ENCODE assay signal across 12 cellular contexts in the genomic region with DNA sequence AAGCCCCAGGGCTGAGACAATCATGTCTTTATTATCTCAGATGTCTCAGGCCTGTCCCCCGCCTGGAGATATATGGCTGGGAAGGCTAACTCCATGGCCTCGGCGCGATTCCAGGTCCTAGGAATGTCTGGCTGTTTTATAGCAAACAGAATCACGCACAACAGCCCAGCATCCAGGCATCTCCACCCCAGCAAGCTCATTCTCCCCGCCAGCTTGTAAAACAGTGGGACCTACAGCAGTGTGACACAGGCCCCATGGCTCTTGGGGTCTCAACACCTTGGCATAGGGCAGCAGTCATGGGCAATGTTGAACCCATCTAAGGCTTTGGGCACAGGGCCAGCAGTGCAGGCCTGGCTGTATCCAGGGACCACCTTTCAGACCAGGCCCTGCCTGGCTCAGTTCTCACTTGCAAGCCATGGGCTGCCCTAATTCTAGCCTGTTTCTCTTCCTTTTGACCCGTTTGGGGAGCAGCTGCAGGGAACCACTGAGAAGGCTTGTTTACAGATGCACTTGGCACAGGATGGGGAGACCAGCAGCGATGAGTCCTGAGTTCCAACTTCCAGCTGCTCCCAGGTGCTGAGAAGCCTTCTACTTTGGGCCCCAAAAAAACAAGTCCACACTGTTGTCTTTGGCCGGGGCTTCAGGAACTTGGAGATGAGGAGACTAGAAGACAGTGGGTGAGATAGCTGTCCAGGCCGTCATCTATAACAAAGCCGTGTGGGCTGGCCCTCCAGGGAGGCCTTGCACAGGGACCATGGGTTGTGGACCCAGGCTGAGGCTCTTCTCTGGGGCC. TPM values are rescaled to one million over a fixed set of nuclear protein-coding genes. Genes with fewer than 3 reads are reported as not detected.
DNase-seq lines count a peak whose midpoint lies in the region; ATAC-seq, FAIRE-seq and TF ChIP-seq lines count a peak whose summit lies in the region.
"Had no signal": no experiment of that assay in that cellular context is flagged by ENCODE, and none has a peak within 500 bp of the region (broad histone marks: within the 10 kb centered on the region; RNA-seq: fewer than 3 reads in every experiment).

No MANE protein-coding gene starts in this region.

- peaks cover 65% of the 10 kb centered on the region for H4K20me1 ChIP-seq in osteoblast (ENCODE audit: insufficient read depth, low read length)

- H3K4me1 ChIP-seq in CD4-positive, alpha-beta memory T cell (ENCODE audit: insufficient read depth, low read length): peaks cover 28% of the 10 kb centered on the region
- H3K4me1 ChIP-seq in HEK293 (ENCODE audit: control insufficient read depth, insufficient read depth, low read length) (no peaks in the 10 kb centered on the region), osteoblast (ENCODE audit: insufficient read depth, low read length) (peaks cover 14% of the 10 kb centered on the region)

- H3K4me2 ChIP-seq in osteoblast (ENCODE audit: insufficient read depth, low read length): no peak overlapping the region

- ATAC-seq in GM18907 (IDR thresholded peaks at IDR 0.05; ENCODE audit: unreplicated experiment): no peak
- ATAC-seq in HG03520 (IDR thresholded peaks at IDR 0.05; ENCODE audit: unreplicated experiment): no peak
- no peak for ATAC-seq in GM19395 (IDR thresholded peaks at IDR 0.05; ENCODE audit: unreplicated experiment)
- ATAC-seq: left lung had no signal

- H3K27me3 ChIP-seq in CD4-positive, alpha-beta memory T cell (ENCODE audit: insufficient read depth, low read length): no peaks in the 10 kb centered on the region
- no peaks in the 10 kb centered on the region for H3K27me3 ChIP-seq in osteoblast (ENCODE audit: insufficient read depth, low read length)
- H3K27me3 ChIP-seq: left lung had no signal

- H3K4me1 Mint-ChIP-seq in CD4-positive, alpha-beta memory T cell: peaks cover 35 to 69% (median 46%) of the 10 kb centered on the region in 4 donors

- peaks cover 16 to 50% of the 10 kb centered on the region in 2 donors for H3K36me3 Mint-ChIP-seq in CD4-positive, alpha-beta memory T cell

- H3K27ac ChIP-seq in CD4-positive, alpha-beta memory T cell (ENCODE audit: low read depth, low read length): no peak overlapping the region
- H3K27ac ChIP-seq in HEK293 (ENCODE audit: extremely low read depth, low read depth, low read length): no peak overlapping the region
- H3K27ac ChIP-seq in osteoblast (ENCODE audit: low read depth, low read length): no peak overlapping the region
- H3K27ac ChIP-seq: left lung had no signal

- no peak overlapping the region for H3K4me3 Mint-ChIP-seq in CD4-positive, alpha-beta memory T cell

- intact Hi-C loops in CD4-positive, alpha-beta memory T cell (cut with micrococcal nuclease): loop anchor here (5.0 kb wide), 1 partner anchor 309 kb away; no protein-coding TSS in a partner anchor

- peaks cover 72% of the 10 kb centered on the region for H3K79me2 ChIP-seq in osteoblast (ENCODE audit: insufficient read depth, low read length)

- TF ChIP-seq CTCF in HEK293 (tag by site-specific recombination; IDR thresholded peaks at IDR 0.05): no peak
- TF ChIP-seq CTCF in osteoblast (IDR thresholded peaks at IDR 0.05; ENCODE audit: extremely low read depth, low read depth, low read length): no peak

- H3K9me3 ChIP-seq in CD4-positive, alpha-beta memory T cell (ENCODE audit: control insufficient read depth in 1 of 2, low read length in 2 of 2): no peaks in the 10 kb centered on the region
- H3K9me3 ChIP-seq in HEK293 (ENCODE audit: control insufficient read depth, insufficient read depth, low read depth, low read length) (no peaks in the 10 kb centered on the region), osteoblast (ENCODE audit: low read depth, low read length) (no peaks in the 10 kb centered on the region)
- H3K9me3 ChIP-seq: left lung had no signal

- H3K36me3 ChIP-seq in CD4-positive, alpha-beta memory T cell (ENCODE audit: insufficient read depth, low read length): peaks cover 31% of the 10 kb centered on the region
- H3K36me3 ChIP-seq in HEK293 (ENCODE audit: control insufficient read depth in 2 of 2, insufficient read depth in 1 of 2, low read length in 2 of 2) (peaks cover 0 to 75% of the 10 kb centered on the region in 2 experiments; a peak in 1 of 3 replicates), osteoblast (ENCODE audit: insufficient read depth, low read length) (peaks cover 10% of the 10 kb centered on the region)

- H2AFZ ChIP-seq in osteoblast (ENCODE audit: low read length): no peak overlapping the region

- no peak for DNase-seq in CD4-positive, alpha-beta memory T cell
- DNase-seq in osteoblast (ENCODE audit: insufficient read length, low spot score, missing footprints): peak; percentile 49
- no peak for DNase-seq in NCI-H146 (lab: John Stamatoyannopoulos, UW)
- DNase-seq: Calu3, NCI-H1092, NCI-H774 had no signal

- FAIRE-seq in endometrium (lab: Jason Lieb, UNC): peak; percentile 23

- H3K27me3 Mint-ChIP-seq in CD4-positive, alpha-beta memory T cell: no peaks in the 10 kb centered on the region

- H3K4me3 ChIP-seq in CD4-positive, alpha-beta memory T cell (ENCODE audit: low read length in 2 of 2): no peak overlapping the region
- H3K4me3 ChIP-seq in HEK293 (ENCODE audit: low read depth, low read length): no peak overlapping the region
- H3K4me3 ChIP-seq in osteoblast (ENCODE audit: insufficient read depth, low read length): no peak overlapping the region
- H3K4me3 ChIP-seq: left lung had no signal

- H3K27ac Mint-ChIP-seq in CD4-positive, alpha-beta memory T cell: peak overlapping the region in 4 of 7 donors; percentile 19 to 70 (median 61)

- H3K9me3 Mint-ChIP-seq in CD4-positive, alpha-beta memory T cell: no peaks in the 10 kb centered on the region

- POLR2A ChIA-PET in CD4-positive, alpha-beta memory T cell (lab: Charles Lee; ENCODE audit: partially characterized antibody): interaction anchor here (0.9 kb wide), 1 partner anchor 10 kb away, joined by 3 read pairs; no protein-coding TSS in a partner anchor
- POLR2A ChIA-PET in HEK293 (lab: Yijun Ruan, JAX): no interaction called here

- CTCF ChIA-PET in CD4-positive, alpha-beta memory T cell (lab: Charles Lee; ENCODE audit: partially characterized antibody): no interaction called here
- CTCF ChIA-PET in HEK293 (lab: Yijun Ruan, JAX): interaction anchor here (0.7 to 4.9 kb wide), 5 partner anchors 9 to 307 kb away, joined by 3 to 27 read pairs (median 5); no protein-coding TSS in a partner anchor

TF ChIP-seq in HEK293, 187 proteins besides CTCF, POLR2A, EP300 and RAD21:
- TF ChIP-seq GLIS1 (tag by site-specific recombination; IDR thresholded peaks at IDR 0.05): 0 out of 2 replicates have a peak, but pooled peaks have one; percentile 12
- 0 out of 2 replicates have a peak, but pooled peaks have one; percentile 17 for TF ChIP-seq ZNF423 (tag by site-specific recombination; IDR thresholded peaks at IDR 0.05)
- TF ChIP-seq ZIC2 (tag by site-specific recombination; IDR thresholded peaks at IDR 0.05): peak; percentile 93
- TF ChIP-seq, protein P1, sequence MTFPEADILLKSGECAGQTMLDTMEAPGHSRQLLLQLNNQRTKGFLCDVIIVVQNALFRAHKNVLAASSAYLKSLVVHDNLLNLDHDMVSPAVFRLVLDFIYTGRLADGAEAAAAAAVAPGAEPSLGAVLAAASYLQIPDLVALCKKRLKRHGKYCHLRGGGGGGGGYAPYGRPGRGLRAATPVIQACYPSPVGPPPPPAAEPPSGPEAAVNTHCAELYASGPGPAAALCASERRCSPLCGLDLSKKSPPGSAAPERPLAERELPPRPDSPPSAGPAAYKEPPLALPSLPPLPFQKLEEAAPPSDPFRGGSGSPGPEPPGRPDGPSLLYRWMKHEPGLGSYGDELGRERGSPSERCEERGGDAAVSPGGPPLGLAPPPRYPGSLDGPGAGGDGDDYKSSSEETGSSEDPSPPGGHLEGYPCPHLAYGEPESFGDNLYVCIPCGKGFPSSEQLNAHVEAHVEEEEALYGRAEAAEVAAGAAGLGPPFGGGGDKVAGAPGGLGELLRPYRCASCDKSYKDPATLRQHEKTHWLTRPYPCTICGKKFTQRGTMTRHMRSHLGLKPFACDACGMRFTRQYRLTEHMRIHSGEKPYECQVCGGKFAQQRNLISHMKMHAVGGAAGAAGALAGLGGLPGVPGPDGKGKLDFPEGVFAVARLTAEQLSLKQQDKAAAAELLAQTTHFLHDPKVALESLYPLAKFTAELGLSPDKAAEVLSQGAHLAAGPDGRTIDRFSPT (tag by site-specific recombination; IDR thresholded peaks at IDR 0.05): peak; percentile 52; the same call in 1 of the 2 replicates
- no peak for TF ChIP-seq ZBTB20 (tag by site-specific recombination; IDR thresholded peaks at IDR 0.05)

RNA-seq across cellular contexts. Expression of a gene that starts 34.4 kb away (rescaled TPM):
- not detected for total RNA-seq in CD4-positive, alpha-beta memory T cell
- under 1 TPM in 1 of 2 donors, not detected in 1; 0.10 TPM for polyA plus RNA-seq in CD4-positive, alpha-beta memory T cell
- under 0.01 TPM in 1 of 2 replicates, not detected in the other for total RNA-seq in osteoblast

RNA-seq across cellular contexts. Expression of a gene that starts 56.0 kb away (rescaled TPM):
- 100 to 1,000 TPM; 195 to 202 TPM for total RNA-seq in CD4-positive, alpha-beta memory T cell
- polyA plus RNA-seq in CD4-positive, alpha-beta memory T cell: 100 to 1,000 TPM; 159 to 320 TPM
- total RNA-seq in osteoblast: 432 and 433 TPM in 2 replicates
